In the genomic region with DNA sequence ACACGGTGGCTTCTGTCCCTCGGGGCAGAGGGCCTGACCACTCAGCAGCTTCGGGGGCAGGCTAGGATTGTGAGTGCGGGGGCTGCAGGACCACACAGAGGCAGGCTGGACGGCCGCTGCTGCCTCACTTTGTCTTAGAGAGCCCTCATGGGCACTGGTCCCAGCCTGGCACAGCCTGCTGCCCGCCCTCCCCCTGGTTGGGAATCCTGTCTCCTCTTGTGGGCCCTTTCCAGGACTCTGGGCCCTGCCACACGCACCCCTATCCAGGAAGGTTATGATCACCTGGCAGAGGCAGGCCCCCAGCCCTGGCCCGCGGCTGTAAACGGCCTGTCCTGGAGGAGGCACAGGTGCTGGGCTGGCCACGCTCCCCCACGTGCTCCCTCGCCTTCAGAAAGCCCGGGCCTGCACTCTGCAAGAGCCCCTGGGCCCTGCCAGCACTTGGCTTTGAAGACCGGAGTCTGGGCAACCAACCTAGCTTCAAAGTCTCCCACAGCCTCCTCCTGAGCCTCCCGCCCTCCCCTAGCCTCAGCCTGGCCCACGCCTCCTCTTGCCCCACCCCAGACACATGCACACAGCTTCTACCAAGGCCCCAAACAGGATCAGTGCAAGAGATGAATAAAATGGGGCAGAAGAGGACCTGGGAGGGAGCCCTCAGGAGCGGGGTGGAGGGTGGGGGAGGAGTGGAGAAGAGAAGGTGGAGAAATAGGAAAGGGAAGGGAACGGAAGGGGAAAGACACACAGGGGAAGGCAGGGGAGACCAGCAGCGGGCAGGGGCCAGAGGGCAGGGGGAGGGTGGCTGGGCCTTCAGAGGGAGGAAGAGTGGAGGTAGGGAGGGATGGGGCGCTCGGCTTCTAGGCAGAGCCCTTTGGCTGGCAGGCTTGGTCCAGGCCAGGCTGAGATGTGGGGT, we compare ENCODE assay signal across 18 cellular contexts. TPM values are rescaled to one million over a fixed set of nuclear protein-coding genes. Genes with fewer than 3 reads are reported as not detected.
"Had no signal": no experiment of that assay in that cellular context is flagged by ENCODE, and none has a peak within 500 bp of the region (broad histone marks: within the 10 kb centered on the region; RNA-seq: fewer than 3 reads in every experiment).

No MANE protein-coding gene starts in this region.

- H3K36me3 ChIP-seq: cardiac muscle cell, gastroesophageal sphincter, stomach, uterus had no signal

- H3K4me3 ChIP-seq: cardiac muscle cell, coronary artery, gastroesophageal sphincter, stomach, uterus had no signal

- H3K27ac ChIP-seq: cardiac muscle cell, coronary artery, gastroesophageal sphincter, stomach, uterus had no signal

- H3K4me1 ChIP-seq: uterus had no signal

- ATAC-seq: gastroesophageal sphincter, left colon had no signal

- H3K27ac Mint-ChIP-seq: activated CD4-positive, alpha-beta memory T cell treated with anti-CD3 and anti-CD28 coated beads for 36 hours; activated naive CD8-positive, alpha-beta T cell treated with anti-CD3 and anti-CD28 coated beads, Interleukin-2, amount 10 ng/mL, durations not matched to agents 7 days and 5 days; nephron had no signal

- H3K36me3 Mint-ChIP-seq: activated CD4-positive, alpha-beta memory T cell treated with anti-CD3 and anti-CD28 coated beads for 36 hours; activated naive CD8-positive, alpha-beta T cell treated with anti-CD3 and anti-CD28 coated beads, Interleukin-2, amount 10 ng/mL, durations not matched to agents 7 days and 5 days had no signal

- H3K4me3 Mint-ChIP-seq: activated CD4-positive, alpha-beta memory T cell treated with anti-CD3 and anti-CD28 coated beads for 36 hours; activated naive CD8-positive, alpha-beta T cell treated with anti-CD3 and anti-CD28 coated beads, Interleukin-2, amount 10 ng/mL, durations not matched to agents 7 days and 5 days had no signal

- H3K27me3 ChIP-seq: uterus had no signal

- H3K9me3 Mint-ChIP-seq: activated CD4-positive, alpha-beta memory T cell treated with anti-CD3 and anti-CD28 coated beads for 36 hours; activated naive CD8-positive, alpha-beta T cell treated with anti-CD3 and anti-CD28 coated beads, Interleukin-2, amount 10 ng/mL, durations not matched to agents 7 days and 5 days; nephron had no signal

- H3K9me3 ChIP-seq: gastroesophageal sphincter, stomach, uterus had no signal

- DNase-seq: activated CD4-positive, alpha-beta memory T cell treated with anti-CD3 and anti-CD28 coated beads for 36 hours; activated CD4-positive, alpha-beta T cell treated with anti-CD3 and anti-CD28 coated beads for 1 hour; activated gamma-delta T cell; activated naive CD8-positive, alpha-beta T cell treated with anti-CD3 and anti-CD28 coated beads, Interleukin-2, amount 10 ng/mL, durations not matched to agents 7 days and 5 days; activated T-cell treated with anti-CD3 and anti-CD28 coated beads, Interleukin-2, amount 50 U/mL, for 48 hours; effector CD4-positive, alpha-beta T cell; left colon; mammary epithelial cell; stimulated activated CD4-positive, alpha-beta T cell treated with anti-CD3 and anti-CD28 coated beads, Interleukin-4, amount 100 ng/mL, for 24 hours; stomach; T1000; uterus had no signal

- H3K4me1 Mint-ChIP-seq: activated naive CD8-positive, alpha-beta T cell treated with anti-CD3 and anti-CD28 coated beads, Interleukin-2, amount 10 ng/mL, durations not matched to agents 7 days and 5 days had no signal

RNA-seq across cellular contexts. Expression of a gene that starts 31.0 kb away (rescaled TPM):
- total RNA-seq: activated CD4-positive, alpha-beta memory T cell treated with anti-CD3 and anti-CD28 coated beads for 36 hours; activated naive CD8-positive, alpha-beta T cell treated with anti-CD3 and anti-CD28 coated beads, Interleukin-2, amount 10 ng/mL, durations not matched to agents 7 days and 5 days had no signal

RNA-seq across cellular contexts. Expression of a gene that starts 41.4 kb away (rescaled TPM):
- total RNA-seq: activated CD4-positive, alpha-beta memory T cell treated with anti-CD3 and anti-CD28 coated beads for 36 hours; activated naive CD8-positive, alpha-beta T cell treated with anti-CD3 and anti-CD28 coated beads, Interleukin-2, amount 10 ng/mL, durations not matched to agents 7 days and 5 days; osteocyte had no signal
- polyA plus RNA-seq: fibroblast of lung had no signal
